1 cellular context compared by ENCODE assay signal in genomic region chr2:27093430-27094352, GRCh38.
TF ChIP-seq lines count a peak whose summit lies in the region.

No MANE protein-coding gene starts in this region.

TF ChIP-seq in HepG2, 621 proteins besides CTCF, POLR2A, EP300 and RAD21 (continued from another document and continues in another):
- TF ChIP-seq ZNF652 (CRISPR knock-in tag; IDR thresholded peaks at IDR 0.05; ENCODE audit: borderline replicate concordance, low read depth) (no peak), SIN3A (IDR thresholded peaks at IDR 0.05; ENCODE audit: borderline replicate concordance, low read depth, low read length) (0 out of 2 replicates have a peak, but pooled peaks have one; percentile 5), ZNF10 (CRISPR knock-in tag; IDR thresholded peaks at IDR 0.05; ENCODE audit: borderline replicate concordance, low read depth) (no peak), ZNF3 (CRISPR knock-in tag; IDR thresholded peaks at IDR 0.05) (no peak), ZSCAN12 (CRISPR knock-in tag; IDR thresholded peaks at IDR 0.05) (no peak), KLF9 (CRISPR knock-in tag; IDR thresholded peaks at IDR 0.05; ENCODE audit: low read depth) (no peak), ZNF333 (CRISPR knock-in tag; IDR thresholded peaks at IDR 0.05; ENCODE audit: borderline replicate concordance) (no peak), ZNF263 (CRISPR knock-in tag; IDR thresholded peaks at IDR 0.05) (peak; percentile 98), TAF1 (CRISPR knock-in tag; IDR thresholded peaks at IDR 0.05) (peak; percentile 68), ZFP36 (IDR thresholded peaks at IDR 0.05; ENCODE audit: borderline replicate concordance, low read depth, low read length, partially characterized antibody) (no peak), ZUFSP (CRISPR knock-in tag; IDR thresholded peaks at IDR 0.05; ENCODE audit: borderline replicate concordance) (no peak), MIER3 (CRISPR knock-in tag; IDR thresholded peaks at IDR 0.05; ENCODE audit: borderline replicate concordance) (peak; percentile 29; the same call in 1 of the 2 replicates), DNMT3B (CRISPR knock-in tag; conservative IDR thresholded peaks at IDR 0.05) (no peak), ARNT2 (CRISPR knock-in tag; IDR thresholded peaks at IDR 0.05; ENCODE audit: low read depth) (peak; percentile 41; the same call in 1 of the 2 replicates), ZNF644 (CRISPR knock-in tag; IDR thresholded peaks at IDR 0.05; ENCODE audit: low read depth) (peak; percentile 88), PHF21A (CRISPR knock-in tag; IDR thresholded peaks at IDR 0.05) (peak; percentile 82), NCOA5 (CRISPR knock-in tag; IDR thresholded peaks at IDR 0.05) (no peak), ZNF230 (CRISPR knock-in tag; IDR thresholded peaks at IDR 0.05) (no peak), ZC3H4 (CRISPR knock-in tag; IDR thresholded peaks at IDR 0.05; ENCODE audit: borderline replicate concordance) (no peak), NR2F2 (IDR thresholded peaks at IDR 0.05; ENCODE audit: borderline replicate concordance, low read depth) (peak; percentile 14; the same call in 1 of the 2 replicates), KDM5B (CRISPR knock-in tag; IDR thresholded peaks at IDR 0.05; ENCODE audit: borderline replicate concordance) (no peak; the same call in 1 of the 2 replicates), NR3C1 (CRISPR knock-in tag; IDR thresholded peaks at IDR 0.05) (no peak), MTA3 (CRISPR knock-in tag; IDR thresholded peaks at IDR 0.05) (no peak), MAFF (IDR thresholded peaks at IDR 0.05; ENCODE audit: low read depth, low read length) (no peak), ZBTB43 (CRISPR knock-in tag; conservative IDR thresholded peaks at IDR 0.05) (peak; percentile 50), ZBTB33 (CRISPR knock-in tag; IDR thresholded peaks at IDR 0.05) (no peak), AHR (CRISPR knock-in tag; IDR thresholded peaks at IDR 0.05) (no peak), HHEX (CRISPR knock-in tag; IDR thresholded peaks at IDR 0.05) (0 out of 2 replicates have a peak, but pooled peaks have one; percentile 12), SP5 (CRISPR knock-in tag; IDR thresholded peaks at IDR 0.05; ENCODE audit: borderline replicate concordance, low read depth) (peak; percentile 71), HMG20B (CRISPR knock-in tag; conservative IDR thresholded peaks at IDR 0.05) (peak; percentile 85), FOSL1 (CRISPR knock-in tag; IDR thresholded peaks at IDR 0.05; ENCODE audit: borderline replicate concordance) (no peak), SKIL (CRISPR knock-in tag; IDR thresholded peaks at IDR 0.05; ENCODE audit: borderline replicate concordance) (peak; percentile 74; the same call in 1 of the 2 replicates), ZNF121 (CRISPR knock-in tag; IDR thresholded peaks at IDR 0.05) (no peak; the same call in 1 of the 2 replicates), ZGPAT (CRISPR knock-in tag; IDR thresholded peaks at IDR 0.05) (peak; percentile 83; the same call in 1 of the 2 replicates), SUZ12 (IDR thresholded peaks at IDR 0.05; ENCODE audit: low read depth, low read length) (no peak), ZNF253 (CRISPR knock-in tag; IDR thresholded peaks at IDR 0.05; ENCODE audit: borderline replicate concordance) (no peak), MYPOP (CRISPR knock-in tag; IDR thresholded peaks at IDR 0.05) (0 out of 2 replicates have a peak, but pooled peaks have one; percentile 57), TP53 (CRISPR knock-in tag; conservative IDR thresholded peaks at IDR 0.05) (no peak), ZNF713 (CRISPR knock-in tag; IDR thresholded peaks at IDR 0.05) (no peak), ZNF484 (CRISPR knock-in tag; IDR thresholded peaks at IDR 0.05; ENCODE audit: borderline replicate concordance, low read depth) (no peak), ZNF546 (CRISPR knock-in tag; conservative IDR thresholded peaks at IDR 0.05) (peak; percentile 67; the same call in 1 of the 2 replicates), ZSCAN21 (CRISPR knock-in tag; IDR thresholded peaks at IDR 0.05; ENCODE audit: borderline replicate concordance) (peak; percentile 93), ETV6 (CRISPR knock-in tag; conservative IDR thresholded peaks at IDR 0.05) (peak; percentile 11; the same call in 1 of the 2 replicates), ZNF691 (CRISPR knock-in tag; IDR thresholded peaks at IDR 0.05; ENCODE audit: borderline replicate concordance, low read depth) (0 out of 2 replicates have a peak, but pooled peaks have one; percentile 34), BCLAF1 (IDR thresholded peaks at IDR 0.05) (no peak), HOMEZ (CRISPR knock-in tag; IDR thresholded peaks at IDR 0.05; ENCODE audit: low read depth) (peak; percentile 70; the same call in 1 of the 2 replicates), EEA1 (CRISPR knock-in tag; IDR thresholded peaks at IDR 0.05; ENCODE audit: borderline replicate concordance) (no peak), GMEB2 (CRISPR knock-in tag; IDR thresholded peaks at IDR 0.05; ENCODE audit: low read depth) (no peak), ZNF879 (CRISPR knock-in tag; IDR thresholded peaks at IDR 0.05) (no peak), HOXA5 (CRISPR knock-in tag; IDR thresholded peaks at IDR 0.05) (peak; percentile 73; the same call in 1 of the 2 replicates), NFYB (CRISPR knock-in tag; IDR thresholded peaks at IDR 0.05) (no peak), ZFP62 (CRISPR knock-in tag; IDR thresholded peaks at IDR 0.05) (no peak)
